In genomic region chr11:44574620-44575287, GRCh38 we compare ENCODE assay signal across 8 cellular contexts. TPM values are rescaled to one million over a fixed set of nuclear protein-coding genes. Genes with fewer than 3 reads are reported as not detected.
A peak's percentile ranks its signal among the peaks of the same experiment; 100 is the strongest.
DNase-seq lines count a peak whose midpoint lies in the region; ATAC-seq and TF ChIP-seq lines count a peak whose summit lies in the region.

No MANE protein-coding gene starts in this region.

- H3K36me3 Mint-ChIP-seq in CD4-positive, alpha-beta memory T cell = peaks cover 14 to 28% of the 10 kb centered on the region in 2 donors
- H3K36me3 Mint-ChIP-seq in effector memory CD8-positive, alpha-beta T cell (ENCODE audit: insufficient read depth) = peaks cover 10% of the 10 kb centered on the region

- TF ChIP-seq RAD21 in SK-N-SH (IDR thresholded peaks at IDR 0.05; ENCODE audit: low read length) = no peak

- H3K27ac Mint-ChIP-seq in CD4-positive, alpha-beta memory T cell = peak overlapping the region; percentile 87 to 96 (median 90)
- peak overlapping the region; percentile 89 to 95 for H3K27ac Mint-ChIP-seq in effector memory CD8-positive, alpha-beta T cell

- no peaks in the 10 kb centered on the region for H3K36me3 ChIP-seq in CD4-positive, alpha-beta memory T cell (ENCODE audit: insufficient read depth, low read length)
- H3K36me3 ChIP-seq in H7 (replicated peaks; ENCODE audit: control insufficient read depth, insufficient read depth, low read length) (no peaks in the 10 kb centered on the region), SK-N-SH (replicated peaks in 1 of 2; ENCODE audit: control insufficient read depth in 1 of 2, insufficient read depth in 2 of 2, low read length in 1 of 2) (no peaks in the 10 kb centered on the region)

- H3F3A ChIP-seq in SK-N-SH (replicated peaks; ENCODE audit: insufficient read depth) = peaks cover 4% of the 10 kb centered on the region

- H3K4me1 Mint-ChIP-seq in CD4-positive, alpha-beta memory T cell = peaks cover 74 to 99% (median 89%) of the 10 kb centered on the region in 4 donors
- H3K4me1 Mint-ChIP-seq in effector memory CD8-positive, alpha-beta T cell (ENCODE audit: low read depth in 2 of 2) = peaks cover 50 to 62% of the 10 kb centered on the region in 2 donors

- no peak overlapping the region; the same call in 1 of the 2 replicates for H2AFZ ChIP-seq in SK-N-SH (ENCODE audit: low read depth)

- peak overlapping the region; percentile 71 to 87 (median 81) for H3K4me3 Mint-ChIP-seq in CD4-positive, alpha-beta memory T cell
- H3K4me3 Mint-ChIP-seq in effector memory CD8-positive, alpha-beta T cell = peak overlapping the region; percentile 61 to 74

- DNase-seq in CD4-positive, alpha-beta memory T cell = peak; percentile 32 to 79 (median 43)
- DNase-seq in H7 = peak; percentile 23
- DNase-seq in SK-N-SH = peak; percentile 3
- DNase-seq in effector memory CD8-positive, alpha-beta T cell = peak in 1 of 3 experiments; percentile 23
- DNase-seq in Right ventricle myocardium inferior (ENCODE audit: missing footprints) = no peak
- no peak for DNase-seq in RPMI8226

- H3K4me2 ChIP-seq in SK-N-SH = peak overlapping the region; percentile 61

- no peaks in the 10 kb centered on the region for H3K9me3 ChIP-seq in CD4-positive, alpha-beta memory T cell (ENCODE audit: control insufficient read depth in 1 of 2, low read length in 2 of 2)
- no peaks in the 10 kb centered on the region for H3K9me3 ChIP-seq in SK-N-SH

- H3K4me3 ChIP-seq in CD4-positive, alpha-beta memory T cell (ENCODE audit: low read length in 2 of 2) = peak overlapping the region in 1 of 2 donors; percentile 21
- H3K4me3 ChIP-seq in H7 (ENCODE audit: insufficient read depth, low read depth, low read length) (no peak overlapping the region), SK-N-SH (ENCODE audit: low read depth in 2 of 2, low read length in 1 of 2) (no peak overlapping the region), skin epidermis (no peak overlapping the region)

- peak overlapping the region; percentile 52 for H3K27ac ChIP-seq in CD4-positive, alpha-beta memory T cell (ENCODE audit: low read depth, low read length)
- peak overlapping the region in 1 of 2 experiments; percentile 76; a peak in 2 of 4 replicates for H3K27ac ChIP-seq in SK-N-SH (ENCODE audit: low read depth in 2 of 2, low read length in 1 of 2)
- H3K27ac ChIP-seq in skin epidermis = peak overlapping the region in 20 of 21 experiments; percentile 21 to 86 (median 70)

- peak overlapping the region; percentile 47; the same call in 1 of the 2 replicates for H3K9ac ChIP-seq in SK-N-SH

- no peaks in the 10 kb centered on the region for H3K9me2 ChIP-seq in SK-N-SH

- no peak for TF ChIP-seq EP300 in SK-N-SH (IDR thresholded peaks at IDR 0.05; ENCODE audit: borderline replicate concordance in 1 of 2, low read depth in 1 of 2, low read length in 1 of 2)

- H3K27me3 ChIP-seq in CD4-positive, alpha-beta memory T cell (ENCODE audit: insufficient read depth, low read length) = no peaks in the 10 kb centered on the region
- H3K27me3 ChIP-seq in H7 (ENCODE audit: control insufficient read depth, insufficient read depth, low read length) (no peaks in the 10 kb centered on the region), SK-N-SH (ENCODE audit: insufficient read depth) (no peaks in the 10 kb centered on the region)

- intact Hi-C loops in CD4-positive, alpha-beta memory T cell (cut with micrococcal nuclease) = no loop called here
- intact Hi-C loops in Right ventricle myocardium inferior (cut with DNase I) = no loop called here

- TF ChIP-seq CTCF in SK-N-SH (IDR thresholded peaks at IDR 0.05) = no peak

- no peaks in the 10 kb centered on the region for H4K20me1 ChIP-seq in SK-N-SH (ENCODE audit: insufficient read depth)

- POLR2A ChIA-PET in CD4-positive, alpha-beta memory T cell (lab: Charles Lee; ENCODE audit: partially characterized antibody) = interaction anchor here (1.4 to 13.8 kb wide), 6 partner anchors 9 to 37 kb away, joined by 8 to 287 read pairs (median 16); partner anchors contain the start of gene CD82
- POLR2A ChIA-PET in SK-N-SH (lab: Yijun Ruan, JAX) = no interaction called here

- H3K79me2 ChIP-seq in SK-N-SH (ENCODE audit: insufficient read depth) = peaks cover 6% of the 10 kb centered on the region; the same call in 1 of the 2 replicates

- no peaks in the 10 kb centered on the region for H3K27me3 Mint-ChIP-seq in CD4-positive, alpha-beta memory T cell
- H3K27me3 Mint-ChIP-seq in effector memory CD8-positive, alpha-beta T cell = no peaks in the 10 kb centered on the region

- H3K4me1 ChIP-seq in CD4-positive, alpha-beta memory T cell (ENCODE audit: insufficient read depth, low read length) = peaks cover 100% of the 10 kb centered on the region
- peaks cover 15 to 41% of the 10 kb centered on the region in 2 experiments; a peak in 3 of 4 replicates for H3K4me1 ChIP-seq in SK-N-SH (ENCODE audit: control insufficient read depth in 1 of 2, insufficient read depth in 2 of 2, low read depth in 1 of 2, low read length in 1 of 2)

- no peaks in the 10 kb centered on the region for H3K9me3 Mint-ChIP-seq in CD4-positive, alpha-beta memory T cell
- H3K9me3 Mint-ChIP-seq in effector memory CD8-positive, alpha-beta T cell = no peaks in the 10 kb centered on the region

- ATAC-seq in effector memory CD8-positive, alpha-beta T cell (replicated peaks) = peak; percentile 85
- ATAC-seq in GM21717 (IDR thresholded peaks at IDR 0.05; ENCODE audit: unreplicated experiment) (no peak), Right ventricle myocardium inferior (no peak)

- CTCF ChIA-PET in CD4-positive, alpha-beta memory T cell (lab: Charles Lee; ENCODE audit: partially characterized antibody) = interaction anchor here (1.3 to 12.0 kb wide), 8 partner anchors 9 to 43 kb away, joined by 3 to 96 read pairs (median 11); partner anchors contain the start of gene CD82
- CTCF ChIA-PET in SK-N-SH (lab: Yijun Ruan, JAX) = interaction anchor here (0.6 to 2.1 kb wide), 5 partner anchors 18 to 362 kb away, joined by 3 to 8 read pairs (median 3); no protein-coding TSS in a partner anchor

- 81% methylated on average over 5 of the region's 5 CpGs for WGBS in SK-N-SH (ENCODE audit: low lambda C conversion rate)

TF ChIP-seq in SK-N-SH, 30 proteins besides CTCF, POLR2A, EP300 and RAD21:
- TF ChIP-seq PBX3 (IDR thresholded peaks at IDR 0.05) = peak; percentile 57
- TF ChIP-seq RXRA (IDR thresholded peaks at IDR 0.05; ENCODE audit: borderline replicate concordance, low read depth) = no peak

RNA-seq across cellular contexts. Expression of gene CD82, which starts 9.3 kb away (rescaled TPM):
- 100 to 1,000 TPM; 130 to 133 TPM for total RNA-seq in CD4-positive, alpha-beta memory T cell
- 100 to 1,000 TPM; 250 to 260 TPM for polyA plus RNA-seq in CD4-positive, alpha-beta memory T cell
- 1.3 and 2.5 TPM in 2 replicates for total RNA-seq in H7 (2014; rRNA removed; shearing (Covaris generic))
- polyA plus RNA-seq in SK-N-SH (2012; rRNA removed) = 35.6 and 39.2 TPM in 2 replicates
- polyA plus RNA-seq in SK-N-SH (2012; cell fraction: cytosol; rRNA removed) = 17.9 and 24.9 TPM in 2 replicates
- 12.5 and 16.5 TPM in 2 replicates for polyA plus RNA-seq in SK-N-SH (2012; cell fraction: nucleus; rRNA removed)
- total RNA-seq in Right ventricle myocardium inferior = 47.7 TPM

Comparison
In these comparisons a context has a peak if more than half of its experiments do, and no peak if none do; other contexts are left out.
1. DNase-seq: peak in CD4-positive, alpha-beta memory T cell (5 of 5), H7 (single experiment) and SK-N-SH (single experiment); none in Right ventricle myocardium inferior (single experiment) and RPMI8226 (single experiment).
2. RNA of gene CD82, which starts 9.3 kb away (total RNA-seq): 130 to 133 TPM in CD4-positive, alpha-beta memory T cell and 47.7 TPM in Right ventricle myocardium inferior (single experiment); 1.3 to 2.5 TPM in H7; every median in the first group is over 10 times any median in the second.